9 cellular contexts compared by ENCODE assay signal in the genomic region with DNA sequence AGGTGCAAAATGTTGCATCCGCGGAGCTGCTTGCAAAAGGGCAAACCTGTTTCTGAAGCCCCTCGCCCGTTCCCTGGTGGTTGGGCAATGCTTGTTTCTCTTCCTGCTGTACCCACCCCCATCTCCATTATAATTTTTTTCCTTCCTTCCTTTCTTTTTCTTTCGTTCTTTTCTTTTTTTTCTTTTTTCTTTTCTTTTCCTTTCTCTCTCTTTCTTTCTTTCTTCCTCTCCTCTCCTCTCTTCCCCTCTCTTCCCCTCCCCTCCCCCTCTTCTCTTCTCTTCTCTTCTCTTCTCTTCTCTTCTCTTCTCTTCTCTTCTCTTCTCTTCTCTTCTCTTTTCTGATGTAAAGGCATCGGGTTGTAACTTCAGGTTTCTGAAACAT.
DNase-seq lines count a peak whose midpoint lies in the region; ATAC-seq and TF ChIP-seq lines count a peak whose summit lies in the region.
"Had no signal": no experiment of that assay in that cellular context is flagged by ENCODE, and none has a peak within 500 bp of the region (broad histone marks: within the 10 kb centered on the region; RNA-seq: fewer than 3 reads in every experiment).

No MANE protein-coding gene starts in this region.

- ATAC-seq in left cardiac atrium, result no peak
- no peak for ATAC-seq in upper lobe of right lung
- ATAC-seq in GM19035 (IDR thresholded peaks at IDR 0.05; ENCODE audit: unreplicated experiment), result no peak

- peak overlapping the region; percentile 35 for H3K4me2 ChIP-seq in mesendoderm (ENCODE audit: low read length)

- H2AK5ac ChIP-seq in mesendoderm (ENCODE audit: low read length), result no peak overlapping the region

- no peak overlapping the region for H3K4ac ChIP-seq in mesendoderm (ENCODE audit: low read depth, low read length)

- no peaks in the 10 kb centered on the region for H3K79me1 ChIP-seq in mesendoderm (ENCODE audit: low read length)

- peak overlapping the region; percentile 56 for H3K4me3 ChIP-seq in left ventricle myocardium inferior
- peak overlapping the region; percentile 25 to 57 for H3K4me3 ChIP-seq in ascending aorta
- no peak overlapping the region for H3K4me3 ChIP-seq in mesendoderm (ENCODE audit: low read length)
- peak overlapping the region; percentile 14 for H3K4me3 ChIP-seq in upper lobe of right lung
- H3K4me3 ChIP-seq: right lobe of liver had no signal

- H3K9ac ChIP-seq in mesendoderm (ENCODE audit: low read length), result no peak overlapping the region

- H4K5ac ChIP-seq in mesendoderm (ENCODE audit: low read length), result no peak overlapping the region

- no peak overlapping the region for H3K18ac ChIP-seq in mesendoderm (ENCODE audit: low read length)

- H2BK5ac ChIP-seq in mesendoderm (ENCODE audit: low read length), result no peak overlapping the region

- DNase-seq in left ventricle myocardium inferior (no peak), left cardiac atrium (no peak), ascending aorta (ENCODE audit: low spot score in 2 of 2) (no peak), mesendoderm (no peak), upper lobe of right lung (no peak), HCEC 1CT (no peak), NCI-H2196 treated with DMSO at 0.1 percent for 48 hours (lab: John Stamatoyannopoulos, UW; ENCODE audit: unreplicated experiment) (no peak)

- H3K9me3 ChIP-seq in left ventricle myocardium inferior (replicated peaks) (no peaks in the 10 kb centered on the region), ascending aorta (no peaks in the 10 kb centered on the region), upper lobe of right lung (no peaks in the 10 kb centered on the region)
- H3K9me3 ChIP-seq: right lobe of liver had no signal

- H3K27me3 ChIP-seq in left ventricle myocardium inferior (ENCODE audit: low read depth) (peaks cover 67% of the 10 kb centered on the region), ascending aorta (no peaks in the 10 kb centered on the region), mesendoderm (ENCODE audit: insufficient read depth, low read length, poor library complexity) (no peaks in the 10 kb centered on the region), upper lobe of right lung (peaks cover 42% of the 10 kb centered on the region)

- intact Hi-C loops in left ventricle myocardium inferior (cut with micrococcal nuclease), result no loop called here
- intact Hi-C loops in left cardiac atrium (cut with DNase I), result no loop called here
- intact Hi-C loops in ascending aorta (cut with DNase I), result no loop called here
- intact Hi-C loops in upper lobe of right lung (cut with DNase I), result no loop called here

- H2BK120ac ChIP-seq in mesendoderm (ENCODE audit: low read depth, low read length), result no peak overlapping the region

- H3K27ac ChIP-seq in left ventricle myocardium inferior (replicated peaks), result no peak overlapping the region
- no peak overlapping the region for H3K27ac ChIP-seq in ascending aorta
- no peak overlapping the region for H3K27ac ChIP-seq in mesendoderm (ENCODE audit: low read depth, low read length)
- peak overlapping the region; percentile 0 for H3K27ac ChIP-seq in upper lobe of right lung
- H3K27ac ChIP-seq: right lobe of liver had no signal

- peak overlapping the region; percentile 19 for H3K56ac ChIP-seq in mesendoderm (ENCODE audit: low read length)

- H3K79me2 ChIP-seq in mesendoderm (ENCODE audit: control insufficient read depth, insufficient read depth, low read length), result no peaks in the 10 kb centered on the region

- H3K4me1 ChIP-seq in left ventricle myocardium inferior (peaks cover 8% of the 10 kb centered on the region), ascending aorta (peaks cover 0 to 3% of the 10 kb centered on the region in 2 donors), mesendoderm (ENCODE audit: control insufficient read depth, low read depth, low read length) (no peaks in the 10 kb centered on the region), upper lobe of right lung (no peaks in the 10 kb centered on the region)

- H3K23ac ChIP-seq in mesendoderm (ENCODE audit: low read length), result no peak overlapping the region

- 88% methylated on average over 1 of the region's 6 CpGs for WGBS in mesendoderm (ENCODE audit: extremely low coverage, insufficient coverage, low lambda C conversion rate)

- H3K36me3 ChIP-seq in left ventricle myocardium inferior, result no peaks in the 10 kb centered on the region
- H3K36me3 ChIP-seq in ascending aorta, result no peaks in the 10 kb centered on the region
- no peaks in the 10 kb centered on the region for H3K36me3 ChIP-seq in mesendoderm (ENCODE audit: control insufficient read depth, insufficient read depth, low read length)
- H3K36me3 ChIP-seq in upper lobe of right lung, result no peaks in the 10 kb centered on the region
- H3K36me3 ChIP-seq: right lobe of liver had no signal

- no peak overlapping the region for H4K8ac ChIP-seq in mesendoderm (ENCODE audit: low read depth, low read length)

- H2BK15ac ChIP-seq in mesendoderm (replicated peaks; ENCODE audit: low read depth), result no peak overlapping the region

- TF ChIP-seq CTCF in left ventricle myocardium inferior (IDR thresholded peaks at IDR 0.05; ENCODE audit: borderline replicate concordance), result no peak
- no peak for TF ChIP-seq CTCF in ascending aorta (IDR thresholded peaks at IDR 0.05)
- TF ChIP-seq CTCF in upper lobe of right lung (IDR thresholded peaks at IDR 0.05), result no peak
